31 cellular contexts compared by ENCODE assay signal in the genomic region with DNA sequence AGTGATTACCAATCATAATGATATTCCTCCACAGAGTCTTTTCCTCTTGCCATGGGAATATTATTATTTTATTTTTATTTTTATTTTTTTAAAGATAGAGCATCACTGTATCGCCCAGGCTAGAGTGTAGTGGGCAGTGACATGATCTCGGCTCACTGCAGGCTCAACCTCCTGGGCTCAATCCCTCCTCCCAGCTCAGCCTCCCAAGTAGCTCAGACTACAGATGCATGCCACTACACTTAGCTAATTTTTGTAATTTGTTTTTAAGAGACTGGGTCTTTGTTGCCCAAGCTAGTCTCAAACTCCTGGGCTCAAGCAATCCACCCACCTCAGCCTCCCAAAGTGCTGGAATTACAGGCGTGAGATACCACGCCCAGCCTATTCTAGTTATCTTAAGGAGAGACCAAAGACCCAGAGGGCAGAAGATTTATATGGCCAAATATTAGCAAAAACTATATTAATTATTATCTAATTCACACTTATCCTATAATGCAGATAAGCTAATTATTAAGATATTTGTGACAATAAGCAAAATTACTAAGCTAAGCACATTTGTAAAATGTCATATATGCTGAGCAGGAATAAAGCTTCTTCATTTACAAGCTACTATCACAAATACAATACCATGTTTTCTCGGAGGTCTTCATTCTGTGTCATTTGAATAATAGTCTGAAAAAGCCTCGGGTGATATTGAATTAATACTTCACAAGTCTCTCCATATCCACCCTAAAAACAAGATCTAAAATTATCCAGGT.
"Had no signal": no experiment of that assay in that cellular context is flagged by ENCODE, and none has a peak within 500 bp of the region (broad histone marks: within the 10 kb centered on the region; RNA-seq: fewer than 3 reads in every experiment).

No MANE protein-coding gene starts in this region.

- H3K4me1 ChIP-seq: adrenal gland, body of pancreas, breast epithelium had no signal

- H3K27ac ChIP-seq: adrenal gland, body of pancreas, brain microvascular endothelial cell, breast epithelium, VCaP had no signal

- DNase-seq: activated B cell treated with CpG ODN at 0.5 μM for 24 hours; activated CD4-positive, alpha-beta memory T cell treated with anti-CD3 and anti-CD28 coated beads for 36 hours; activated CD4-positive, alpha-beta T cell treated with anti-CD3 and anti-CD28 coated beads for 4 hours; activated CD4-positive, alpha-beta T cell treated with anti-CD3 and anti-CD28 coated beads, Interleukin-2, amount 10 ng/mL, durations not matched to agents 24 days and 14 days; activated CD4-positive, alpha-beta T cell treated with anti-CD3 and anti-CD28 coated beads, Interleukin-2, amount 50 U/mL, for 1 hour; activated CD4-positive, alpha-beta T cell treated with anti-CD3 and anti-CD28 coated beads, Interleukin-2, amount 50 U/mL, for 4 hours; activated CD4-positive, CD25-positive, alpha-beta regulatory T cell treated with anti-CD3 and anti-CD28 coated beads, Interleukin-2, amount 50 U/mL, for 72 hours; activated CD8-positive, alpha-beta memory T cell treated with anti-CD3 and anti-CD28 coated beads, Interleukin-2, amount 50 U/mL, for 4 hours; activated CD8-positive, alpha-beta T cell treated with anti-CD3 and anti-CD28 coated beads for 36 hours; activated effector memory CD4-positive, alpha-beta T cell treated with anti-CD3 and anti-CD28 coated beads, Interleukin-2, amount 50 U/mL, for 16 hours; activated gamma-delta T cell treated with Interleukin-2 at 50 U/mL for 16 hours; activated naive CD4-positive, alpha-beta T cell; activated naive CD4-positive, alpha-beta T cell treated with anti-CD3 and anti-CD28 coated beads for 36 hours; activated naive CD4-positive, alpha-beta T cell treated with anti-CD3 and anti-CD28 coated beads, Interleukin-2, amount 50 U/mL, for 16 hours; activated naive CD8-positive, alpha-beta T cell treated with anti-CD3 and anti-CD28 coated beads for 36 hours; activated T-cell treated with anti-CD3 and anti-CD28 coated beads for 4 hours; activated T-cell treated with anti-CD3 and anti-CD28 coated beads, Interleukin-2, amount 50 U/mL, for 1 hour; activated T-cell treated with anti-CD3 and anti-CD28 coated beads, Interleukin-2, amount 50 U/mL, for 4 hours; activated T-cell treated with anti-CD3 and anti-CD28 coated beads, Interleukin-2, amount 50 U/mL, for 72 hours; adrenal gland; amniotic stem cell; aorta; body of pancreas; brain microvascular endothelial cell; central memory CD4-positive, alpha-beta T cell; T-helper 1 cell; T-helper 2 cell; T-helper 9 cell had no signal

- FAIRE-seq: astrocyte had no signal

- H3K36me3 ChIP-seq: adrenal gland, brain microvascular endothelial cell, breast epithelium had no signal

- H3K9me3 ChIP-seq: adrenal gland, body of pancreas, breast epithelium had no signal

- H3K4me3 ChIP-seq: adrenal gland, body of pancreas, breast epithelium had no signal

- H3K27me3 ChIP-seq: adrenal gland, body of pancreas, brain microvascular endothelial cell, breast epithelium had no signal

- ATAC-seq: activated CD8-positive, alpha-beta T cell treated with anti-CD3 and anti-CD28 coated beads for 36 hours; activated T-cell treated with anti-CD3 and anti-CD28 coated beads, Interleukin-2, amount 50 U/mL, for 4 hours; activated T-cell treated with anti-CD3 and anti-CD28 coated beads, Interleukin-2, amount 50 U/mL, for 72 hours had no signal
